Comparison of ENCODE assay signal across 8 cellular contexts in genomic region chr19:29767039-29767735, GRCh38.
"Had no signal": no experiment of that assay in that cellular context is flagged by ENCODE, and none has a peak within 500 bp of the region (broad histone marks: within the 10 kb centered on the region; RNA-seq: fewer than 3 reads in every experiment).

No MANE protein-coding gene starts in this region.

- ATAC-seq: HCT116 had no signal

- H3K27ac ChIP-seq: KMS-11 had no signal

- H3K4me3 ChIP-seq: HAP-1 had no signal

- DNase-seq: GOT3, H7, IMR-90, KBM-7 had no signal

- H3K9me3 ChIP-seq: HAP-1 had no signal

- H3K4me2 ChIP-seq: KMS-11 had no signal

- FAIRE-seq: HTR-8/SVneo had no signal

- H3K9ac ChIP-seq: KMS-11 had no signal

- H3K36me3 ChIP-seq: HAP-1 had no signal
